In the genomic region with DNA sequence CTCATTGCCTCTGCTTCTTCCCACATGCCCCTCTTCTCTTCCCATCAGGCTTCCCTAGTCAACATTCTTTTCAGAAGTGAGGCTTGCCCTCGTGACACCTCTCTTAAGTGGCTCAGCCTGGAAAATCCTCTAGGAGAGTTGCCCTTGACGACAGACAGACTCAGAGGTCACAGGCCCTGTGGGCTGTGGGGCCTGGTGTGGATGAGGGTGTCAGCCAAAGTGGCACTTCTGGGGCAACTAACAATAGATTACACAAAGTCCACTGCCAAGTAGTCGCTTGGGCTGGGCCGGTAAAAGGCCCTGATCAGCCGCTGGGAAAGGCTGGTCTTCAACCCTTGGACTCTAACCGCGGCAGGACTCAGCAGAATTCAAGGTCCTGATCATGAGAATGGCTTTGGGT, we compare ENCODE assay signal across 23 cellular contexts. TPM values are rescaled to one million over a fixed set of nuclear protein-coding genes. Genes with fewer than 3 reads are reported as not detected.
A peak's percentile ranks its signal among the peaks of the same experiment; 100 is the strongest.
DNase-seq lines count a peak whose midpoint lies in the region; ATAC-seq and TF ChIP-seq lines count a peak whose summit lies in the region.
"Had no signal": no experiment of that assay in that cellular context is flagged by ENCODE, and none has a peak within 500 bp of the region (broad histone marks: within the 10 kb centered on the region; RNA-seq: fewer than 3 reads in every experiment).

No MANE protein-coding gene starts in this region.

- ATAC-seq in WTC11, result no peak
- ATAC-seq in heart right ventricle, result peak; percentile 44 to 96 (median 84)
- peak; percentile 41 for ATAC-seq in lung (ENCODE audit: insufficient read depth, low FRiP score)
- ATAC-seq: activated CD8-positive, alpha-beta T cell treated with anti-CD3 and anti-CD28 coated beads for 36 hours; stimulated activated memory B cell treated with anti-CD40 and anti-IgM and Interleukin-4, amounts not matched to agents 10 μg/mL and 1 μg/mL and 100 μg/mL, for 72 hours had no signal

- H3K27ac Mint-ChIP-seq in WTC11, result 0 out of 2 replicates have a peak overlapping the region, but pooled peaks have one; percentile 0
- H3K27ac Mint-ChIP-seq: activated CD8-positive, alpha-beta T cell treated with anti-CD3 and anti-CD28 coated beads for 36 hours; stimulated activated memory B cell treated with anti-CD40 and anti-IgM and Interleukin-4, amounts not matched to agents 10 μg/mL and 1 μg/mL and 100 μg/mL, for 72 hours had no signal

- no peaks in the 10 kb centered on the region for H3K36me3 Mint-ChIP-seq in WTC11
- H3K36me3 Mint-ChIP-seq: CD4-positive, alpha-beta memory T cell; naive B cell; stimulated activated memory B cell treated with anti-CD40 and anti-IgM and Interleukin-4, amounts not matched to agents 10 μg/mL and 1 μg/mL and 100 μg/mL, for 72 hours had no signal

- H3K4me3 Mint-ChIP-seq in WTC11, result no peak overlapping the region
- H3K4me3 Mint-ChIP-seq: activated CD8-positive, alpha-beta T cell treated with anti-CD3 and anti-CD28 coated beads for 36 hours; CD4-positive, alpha-beta memory T cell; naive B cell; stimulated activated memory B cell treated with anti-CD40 and anti-IgM and Interleukin-4, amounts not matched to agents 10 μg/mL and 1 μg/mL and 100 μg/mL, for 72 hours had no signal

- H3K4me1 ChIP-seq in heart right ventricle (peaks cover 0 to 7% (median 0%) of the 10 kb centered on the region in 9 donors), lung (ENCODE audit: control insufficient read depth in 2 of 2, insufficient read depth in 2 of 2, low read length in 2 of 2) (no peaks in the 10 kb centered on the region), stomach (peaks cover 0 to 12% (median 3%) of the 10 kb centered on the region in 4 donors)
- H3K4me1 ChIP-seq: sigmoid colon had no signal

- H3K9me3 Mint-ChIP-seq in WTC11, result no peaks in the 10 kb centered on the region
- H3K9me3 Mint-ChIP-seq: activated CD8-positive, alpha-beta T cell treated with anti-CD3 and anti-CD28 coated beads for 36 hours; CD4-positive, alpha-beta memory T cell; stimulated activated memory B cell treated with anti-CD40 and anti-IgM and Interleukin-4, amounts not matched to agents 10 μg/mL and 1 μg/mL and 100 μg/mL, for 72 hours had no signal

- H3K27me3 Mint-ChIP-seq in WTC11 (ENCODE audit: low read depth), result 0 out of 2 replicates have a peak, but pooled peaks cover 3% of the 10 kb centered on the region
- H3K27me3 Mint-ChIP-seq: stimulated activated memory B cell treated with anti-CD40 and anti-IgM and Interleukin-4, amounts not matched to agents 10 μg/mL and 1 μg/mL and 100 μg/mL, for 72 hours had no signal

- POLR2A ChIA-PET in WTC11 (lab: Charles Lee), result no interaction called here

- TF ChIP-seq EP300 in stomach (IDR thresholded peaks at IDR 0.05), result no peak

- TF ChIP-seq CTCF in WTC11 (IDR thresholded peaks at IDR 0.05) (no peak), heart right ventricle (IDR thresholded peaks at IDR 0.05) (no peak), lung (IDR thresholded peaks at IDR 0.05; ENCODE audit: control extremely low read depth, extremely low read depth) (no peak), stomach (IDR thresholded peaks at IDR 0.05) (no peak)

- WGBS in heart right ventricle, 2 donors, result 52 to 68% methylated on average over 7 of the region's 7 CpGs
- WGBS in lung, 2 donors, result 71 to 83% methylated on average over 7 of the region's 7 CpGs
- 62 to 73% (median 71%) methylated on average over 7 of the region's 7 CpGs for WGBS in stomach, 5 donors

- H3K4me1 Mint-ChIP-seq in WTC11, result no peaks in the 10 kb centered on the region
- H3K4me1 Mint-ChIP-seq: naive B cell had no signal

- no peaks in the 10 kb centered on the region for H3K36me3 ChIP-seq in heart right ventricle
- no peaks in the 10 kb centered on the region for H3K36me3 ChIP-seq in lung (ENCODE audit: control insufficient read depth in 2 of 2, insufficient read depth in 2 of 2, low read length in 2 of 2)
- H3K36me3 ChIP-seq in stomach, result no peaks in the 10 kb centered on the region
- H3K36me3 ChIP-seq: sigmoid colon, thoracic aorta had no signal

- DNase-seq in WTC11 (ENCODE audit: low spot score), result no peak
- DNase-seq in heart right ventricle, result peak; percentile 38 to 41
- peak; percentile 75 for DNase-seq in lung (ENCODE audit: low spot score)
- DNase-seq in stomach, result peak; percentile 37
- DNase-seq in KG1 (lab: John Stamatoyannopoulos, UW), result no peak
- DNase-seq in activated CD8-positive, alpha-beta memory T cell treated with anti-CD3 and anti-CD28 coated beads, Interleukin-2, amount 50 U/mL, for 4 hours, result no peak
- no peak for DNase-seq in NOMO-1 treated with dmso at 0.1 percent for 144 hours (lab: John Stamatoyannopoulos, UW; ENCODE audit: unreplicated experiment)
- DNase-seq: activated CD8-positive, alpha-beta T cell treated with anti-CD3 and anti-CD28 coated beads for 36 hours; activated naive CD4-positive, alpha-beta T cell treated with Interleukin-2 at 50 U/mL for 16 hours; activated T-cell treated with anti-CD3 and anti-CD28 coated beads, Interleukin-2, amount 50 U/mL, for 1 hour; aorta; CD4-positive, alpha-beta memory T cell; effector memory CD4-positive, alpha-beta T cell; HCEC 1CT; Karpas-422; naive B cell; NCI-H1092; NCI-H2029; RPMI8226; sigmoid colon; T-helper 9 cell had no signal

- H3K9me3 ChIP-seq in heart right ventricle (no peaks in the 10 kb centered on the region), lung (ENCODE audit: control insufficient read depth in 2 of 2, insufficient read depth in 1 of 2, low read length in 1 of 2) (no peaks in the 10 kb centered on the region), stomach (no peaks in the 10 kb centered on the region)
- H3K9me3 ChIP-seq: sigmoid colon, thoracic aorta had no signal

- H3K4me3 ChIP-seq in heart right ventricle, result no peak overlapping the region
- no peak overlapping the region for H3K4me3 ChIP-seq in lung
- no peak overlapping the region for H3K4me3 ChIP-seq in stomach
- H3K4me3 ChIP-seq: sigmoid colon, thoracic aorta had no signal

- H3K27me3 ChIP-seq in heart right ventricle (peaks cover 0 to 12% (median 0%) of the 10 kb centered on the region in 7 donors), lung (ENCODE audit: control insufficient read depth, insufficient read depth) (no peaks in the 10 kb centered on the region), stomach (peaks cover 0 to 7% (median 0%) of the 10 kb centered on the region in 3 donors)

- CTCF ChIA-PET in WTC11 (lab: Charles Lee), result no interaction called here

- H3K27ac ChIP-seq in heart right ventricle (peak overlapping the region in 6 of 10 donors; percentile 19 to 56 (median 45)), lung (ENCODE audit: low read depth in 1 of 2, low read length in 1 of 2) (peak overlapping the region; percentile 48 to 55), stomach (no peak overlapping the region)
- H3K27ac ChIP-seq: sigmoid colon, thoracic aorta had no signal

- intact Hi-C loops in heart right ventricle (cut with DNase I) (no loop called here), stomach (cut with DNase I; ENCODE audit: low total_unique reads) (no loop called here)

- TF ChIP-seq POLR2A in stomach (IDR thresholded peaks at IDR 0.05), result no peak

TF ChIP-seq in WTC11, 78 proteins besides CTCF, POLR2A, EP300 and RAD21:
- TF ChIP-seq JUN (CRISPR knock-in tag; IDR thresholded peaks at IDR 0.05), result no peak

RNA-seq across cellular contexts. Expression of a gene that starts 33.7 kb away (rescaled TPM):
- total RNA-seq in WTC11 (2021), result 45.9 to 54.1 TPM (median 51.1 TPM) in 3 replicates
- total RNA-seq in heart right ventricle, result 10 to 100 TPM; 18.5 to 31.9 (median 26.5) TPM
- polyA plus RNA-seq in heart right ventricle, result 10 to 100 TPM in 1 of 2 donors, 1 to 10 TPM in 1; 9.9 to 31.4 TPM
- 10 to 100 TPM; 29.7 to 36.1 TPM for total RNA-seq in lung
- polyA plus RNA-seq in lung, result 10 to 100 TPM; 12.1 to 29.9 TPM
- 100 to 1,000 TPM in 1 of 5 donors, 10 to 100 TPM in 4; 12.3 to 108 (median 23.5) TPM for total RNA-seq in stomach
- polyA plus RNA-seq in stomach, result 10 to 100 TPM; 11.3 to 19.5 (median 13.4) TPM

RNA-seq across cellular contexts. Expression of a gene that starts 48.1 kb away (rescaled TPM):
- 113 to 115 TPM (median 114 TPM) in 3 replicates for total RNA-seq in WTC11 (2021)
- total RNA-seq in heart right ventricle, result 100 to 1,000 TPM; 113 to 155 (median 132) TPM
- 10 to 100 TPM; 39.3 to 42.4 TPM for polyA plus RNA-seq in heart right ventricle
- total RNA-seq in lung, result 100 to 1,000 TPM; 116 to 182 TPM
- polyA plus RNA-seq in lung, result 10 to 100 TPM; 53.4 to 54.6 TPM
- total RNA-seq in stomach, result 100 to 1,000 TPM in 3 of 5 donors, 10 to 100 TPM in 2; 34.8 to 264 (median 170) TPM
- 10 to 100 TPM; 22.5 to 38.0 (median 28.4) TPM for polyA plus RNA-seq in stomach

Comparison
In these comparisons a context has a peak if more than half of its experiments do, and no peak if none do; other contexts are left out.
1. DNase-seq: peak in heart right ventricle (2 of 2), lung (single experiment) and stomach (single experiment); none in WTC11 (single experiment), KG1 (single experiment), activated CD8-positive, alpha-beta memory T cell treated with anti-CD3 and anti-CD28 coated beads, Interleukin-2, amount 50 U/mL, for 4 hours (single experiment) and NOMO-1 treated with dmso at 0.1 percent for 144 hours (single experiment).
2. H3K27ac ChIP-seq: peak in heart right ventricle (6 of 10) and lung (2 of 2); none in stomach (0 of 5).